Comparison of ENCODE assay signal across 8 cellular contexts in genomic region chr9:19229725-19230355, GRCh38. TPM values are rescaled to one million over a fixed set of nuclear protein-coding genes. Genes with fewer than 3 reads are reported as not detected.
DNase-seq lines count a peak whose midpoint lies in the region; ATAC-seq and TF ChIP-seq lines count a peak whose summit lies in the region.

No MANE protein-coding gene starts in this region.

- H3K4ac ChIP-seq in mesendoderm (ENCODE audit: low read depth, low read length) = no peak overlapping the region

- peaks cover 11% of the 10 kb centered on the region for H3K79me2 ChIP-seq in mesendoderm (ENCODE audit: control insufficient read depth, insufficient read depth, low read length)

- peaks cover 2% of the 10 kb centered on the region for H3K79me1 ChIP-seq in mesendoderm (ENCODE audit: low read length)

- H3K27ac ChIP-seq in mesendoderm (ENCODE audit: low read depth, low read length) (peak overlapping the region; percentile 58), stomach (peak overlapping the region; percentile 95 to 100 (median 97))

- intact Hi-C loops in stomach (cut with DNase I; ENCODE audit: low total_unique reads) = no loop called here

- no peak overlapping the region for H2BK5ac ChIP-seq in mesendoderm (ENCODE audit: low read length)

- peak overlapping the region; percentile 33 for H3K18ac ChIP-seq in mesendoderm (ENCODE audit: low read length)

- H2BK15ac ChIP-seq in mesendoderm (replicated peaks; ENCODE audit: low read depth) = no peak overlapping the region

- no peak overlapping the region for H4K8ac ChIP-seq in mesendoderm (ENCODE audit: low read depth, low read length)

- peak overlapping the region; percentile 58 for H3K9ac ChIP-seq in mesendoderm (ENCODE audit: low read length)

- H3K23ac ChIP-seq in mesendoderm (ENCODE audit: low read length) = no peak overlapping the region

- peaks cover 4% of the 10 kb centered on the region for H3K4me1 ChIP-seq in mesendoderm (ENCODE audit: control insufficient read depth, low read depth, low read length)
- H3K4me1 ChIP-seq in stomach = peaks cover 16 to 37% (median 27%) of the 10 kb centered on the region in 4 donors

- H2BK120ac ChIP-seq in mesendoderm (ENCODE audit: low read depth, low read length) = no peak overlapping the region

- H3K56ac ChIP-seq in mesendoderm (ENCODE audit: low read length) = peak overlapping the region; percentile 77

- H3K4me3 ChIP-seq in mesendoderm (ENCODE audit: low read length) (peak overlapping the region; percentile 43), stomach (peak overlapping the region; percentile 68 to 98 (median 88))

- no CpG with 5 or more reads among the region's 40 CpGs for WGBS in mesendoderm (ENCODE audit: extremely low coverage, insufficient coverage, low lambda C conversion rate)
- 1 to 5% (median 3%) methylated on average over 24 to 40 of the region's 40 CpGs for WGBS in stomach, 5 donors

- no peak overlapping the region for H4K5ac ChIP-seq in mesendoderm (ENCODE audit: low read length)

- TF ChIP-seq EP300 in stomach (IDR thresholded peaks at IDR 0.05) = no peak

- no peak for TF ChIP-seq CTCF in stomach (IDR thresholded peaks at IDR 0.05)

- H3K9me3 ChIP-seq in stomach = no peaks in the 10 kb centered on the region

- peak; percentile 58 for ATAC-seq in HG02798 (IDR thresholded peaks at IDR 0.05; ENCODE audit: poor library complexity, unreplicated experiment)

- no peaks in the 10 kb centered on the region for H3K36me3 ChIP-seq in mesendoderm (ENCODE audit: control insufficient read depth, insufficient read depth, low read length)
- H3K36me3 ChIP-seq in stomach = no peaks in the 10 kb centered on the region

- DNase-seq in activated effector memory CD4-positive, alpha-beta T cell treated with Interleukin-2 at 50 U/mL for 16 hours = peak; percentile 63
- DNase-seq in activated effector memory CD4-positive, alpha-beta T cell treated with anti-CD3 and anti-CD28 coated beads, Interleukin-2, amount 50 U/mL, for 16 hours = no peak
- DNase-seq in NCI-H1105 (lab: John Stamatoyannopoulos, UW) (peak; percentile 31), T1000 (lab: John Stamatoyannopoulos, UW) (peak; percentile 19), ecto neural progenitor cell (ENCODE audit: low spot score) (peak; percentile 94), mesendoderm (peak; percentile 89), stomach (no peak)

- H3K27me3 ChIP-seq in mesendoderm (ENCODE audit: insufficient read depth, low read length, poor library complexity) = no peaks in the 10 kb centered on the region
- H3K27me3 ChIP-seq in stomach = no peaks in the 10 kb centered on the region

- H2AK5ac ChIP-seq in mesendoderm (ENCODE audit: low read length) = no peak overlapping the region

- H3K4me2 ChIP-seq in mesendoderm (ENCODE audit: low read length) = peak overlapping the region; percentile 87

- TF ChIP-seq POLR2A in stomach (IDR thresholded peaks at IDR 0.05) = no peak

RNA-seq across cellular contexts. Expression of gene DENND4C, which starts 0.7 kb away (rescaled TPM):
- polyA plus RNA-seq in mesendoderm (2013, experiment 1 of 2) = 4.2 TPM
- polyA plus RNA-seq in mesendoderm (2013, experiment 2 of 2) = 4.1 TPM
- 100 to 1,000 TPM in 2 of 5 donors, 10 to 100 TPM in 3; 46.0 to 226 (median 63.5) TPM for total RNA-seq in stomach
- 1 to 10 TPM; 6.3 to 9.3 (median 7.7) TPM for polyA plus RNA-seq in stomach

Comparison
In these comparisons a context has a peak if more than half of its experiments do, and no peak if none do; other contexts are left out.
1. DNase-seq: peak in activated effector memory CD4-positive, alpha-beta T cell treated with Interleukin-2 at 50 U/mL for 16 hours (single experiment), NCI-H1105 (single experiment), T1000 (single experiment), ecto neural progenitor cell (single experiment) and mesendoderm (single experiment); none in activated effector memory CD4-positive, alpha-beta T cell treated with anti-CD3 and anti-CD28 coated beads, Interleukin-2, amount 50 U/mL, for 16 hours (single experiment) and stomach (single experiment).